In genomic region chr4:77956917-77957316, GRCh38 we compare ENCODE assay signal across 33 cellular contexts.
"Had no signal": no experiment of that assay in that cellular context is flagged by ENCODE, and none has a peak within 500 bp of the region (broad histone marks: within the 10 kb centered on the region; RNA-seq: fewer than 3 reads in every experiment).

No MANE protein-coding gene starts in this region.

- H3K9me3 Mint-ChIP-seq: activated B cell treated with CpG ODN at 0.5 μM for 24 hours; activated T-helper 1 cell treated with anti-CD3 and anti-CD28 coated beads, Interleukin-12 subunit alpha, Interleukin-12 subunit beta, Interleukin-2, Interleukin-4 antibody, amounts not matched to agents 30 ng/mL and 10 ng/mL and 1 ng/mL, durations not matched to agents 14 hours and 24 hours and 36 hours; central memory CD8-positive, alpha-beta T cell had no signal

- DNase-seq: activated B cell treated with CpG ODN at 0.5 μM for 24 hours; activated CD4-positive, alpha-beta T cell treated with anti-CD3 and anti-CD28 coated beads for 48 hours; activated CD4-positive, alpha-beta T cell treated with anti-CD3 and anti-CD28 coated beads, Interleukin-2, amount 50 U/mL, for 4 hours; activated CD4-positive, CD25-positive, alpha-beta regulatory T cell treated with anti-CD3 and anti-CD28 coated beads, Interleukin-2, amount 50 U/mL, for 72 hours; activated CD8-positive, alpha-beta memory T cell treated with anti-CD3 and anti-CD28 coated beads, Interleukin-2, amount 50 U/mL, for 4 hours; activated effector memory CD4-positive, alpha-beta T cell treated with Interleukin-2 at 50 U/mL for 16 hours; activated T-cell treated with anti-CD3 and anti-CD28 coated beads for 4 hours; amygdala; colonic mucosa; MM.1S; MV-4-11; NCI-H1092 treated with DMSO at 0.1 percent for 48 hours; NCI-H1417; NCI-H146; NCI-H187; NCI-H2029 treated with DMSO at 0.1 percent for 48 hours; NCI-H2107; NCI-H2171; NCI-H510A; NCI-H526; NCI-H748 treated with DMSO at 0.1 percent for 48 hours; NK-92 treated with Interleukin-12 subunit alpha and Interleukin-12 subunit beta, amount 100 ng/mL, for 24 hours; PC-9; SIG-M5; SW 1271; T-helper 1 cell; T-helper 2 cell; T-helper 9 cell had no signal

- H3K4me3 Mint-ChIP-seq: activated B cell treated with CpG ODN at 0.5 μM for 24 hours; activated naive CD8-positive, alpha-beta T cell; activated T-helper 1 cell treated with anti-CD3 and anti-CD28 coated beads, Interleukin-12 subunit alpha, Interleukin-12 subunit beta, Interleukin-2, Interleukin-4 antibody, amounts not matched to agents 30 ng/mL and 10 ng/mL and 1 ng/mL, durations not matched to agents 14 hours and 24 hours and 36 hours; central memory CD8-positive, alpha-beta T cell had no signal

- H3K27ac Mint-ChIP-seq: activated B cell treated with CpG ODN at 0.5 μM for 24 hours; activated T-helper 1 cell treated with anti-CD3 and anti-CD28 coated beads, Interleukin-12 subunit alpha, Interleukin-12 subunit beta, Interleukin-2, Interleukin-4 antibody, amounts not matched to agents 30 ng/mL and 10 ng/mL and 1 ng/mL, durations not matched to agents 14 hours and 24 hours and 36 hours had no signal

- H3K4me1 Mint-ChIP-seq: activated B cell treated with CpG ODN at 0.5 μM for 24 hours; central memory CD8-positive, alpha-beta T cell had no signal

- FAIRE-seq: RCC 7860 had no signal

- H3K27me3 Mint-ChIP-seq: activated B cell treated with CpG ODN at 0.5 μM for 24 hours; activated naive CD8-positive, alpha-beta T cell; central memory CD8-positive, alpha-beta T cell had no signal

- ATAC-seq: Right ventricle myocardium inferior had no signal
